ENCODE assay signal across 8 cellular contexts in the genomic region with DNA sequence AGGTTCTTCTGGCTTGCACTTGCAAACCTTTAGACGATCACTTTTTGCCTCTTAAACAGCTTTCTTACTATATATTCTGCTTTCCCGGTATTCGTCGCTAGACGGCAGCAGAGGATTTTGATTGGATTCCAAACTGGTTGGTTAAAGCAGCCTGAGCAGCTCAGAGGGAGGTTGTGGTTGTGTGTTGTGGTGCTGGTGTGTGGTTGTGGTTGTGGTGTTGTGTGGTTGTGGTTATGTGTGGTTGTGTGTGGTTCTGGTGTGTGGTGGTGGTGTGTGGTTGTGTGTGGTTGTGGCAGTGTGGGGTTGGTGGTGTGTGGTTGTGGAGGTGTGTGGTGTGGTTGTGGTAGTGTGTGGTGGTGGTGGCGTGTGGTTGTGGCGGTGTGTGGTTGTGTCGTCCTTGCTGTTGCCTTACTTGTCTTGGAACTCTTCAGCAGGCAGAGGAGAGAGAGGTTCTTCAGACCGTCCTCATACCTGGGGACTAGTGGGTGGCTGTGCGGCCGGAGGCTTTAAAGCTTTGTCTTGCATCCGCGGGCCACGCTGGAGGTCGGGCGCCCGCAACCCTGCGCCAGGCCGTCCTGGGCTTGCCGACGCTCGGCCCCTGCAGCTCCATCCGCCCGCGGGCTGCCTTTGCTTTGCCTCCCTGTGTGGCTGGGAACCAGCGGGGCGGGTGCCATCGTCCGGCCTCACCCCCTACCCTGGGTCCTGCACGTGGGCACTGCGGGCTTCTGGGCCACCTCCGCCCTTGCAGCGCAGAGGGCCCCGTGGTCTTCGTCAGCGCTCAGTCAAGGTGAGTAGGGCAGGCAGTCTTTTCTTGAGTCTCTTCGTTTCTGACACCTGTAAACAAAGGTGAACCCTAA.
DNase-seq lines count a peak whose midpoint lies in the region; ATAC-seq, FAIRE-seq and TF ChIP-seq lines count a peak whose summit lies in the region.

No MANE protein-coding gene starts in this region.

- TF ChIP-seq EP300 in H1 (IDR thresholded peaks at IDR 0.05; ENCODE audit: borderline replicate concordance in 1 of 2, low read depth in 2 of 2, low read length in 2 of 2) = no peak

- H2BK5ac ChIP-seq in H1 (ENCODE audit: low read depth, low read length) (peak overlapping the region; percentile 22; the same call in 1 of the 2 replicates), mesenchymal stem cell (ENCODE audit: low read depth, low read length, poor library complexity, severe bottlenecking) (no peak overlapping the region)

- H3K4me1 ChIP-seq in H1 (replicated peaks in 1 of 4; ENCODE audit: control insufficient read depth in 3 of 4, insufficient read depth in 4 of 4, low read length in 3 of 4) (no peaks in the 10 kb centered on the region), mesenchymal stem cell (ENCODE audit: control insufficient read depth, insufficient read depth, low read depth, low read length) (peaks cover 2% of the 10 kb centered on the region)

- CTCF ChIA-PET in H1 (lab: Charles Lee; ENCODE audit: partially characterized antibody) = interaction anchor here (0.6 to 4.9 kb wide), 56 partner anchors 8 to 981 kb away, joined by 3 to 64 read pairs (median 4); no protein-coding TSS in a partner anchor

- peak; percentile 95 for FAIRE-seq in H1 (lab: Jason Lieb, UNC)

- H4K91ac ChIP-seq in H1 (replicated peaks; ENCODE audit: insufficient read length, low read length) = peak overlapping the region; percentile 83
- H4K91ac ChIP-seq in mesenchymal stem cell (ENCODE audit: low read length) = no peak overlapping the region

- H2BK15ac ChIP-seq in H1 (ENCODE audit: low read length) = 0 out of 2 replicates have a peak overlapping the region, but pooled peaks have one; percentile 75
- no peak overlapping the region for H2BK15ac ChIP-seq in mesenchymal stem cell (ENCODE audit: low read depth, poor library complexity, severe bottlenecking)

- H4K5ac ChIP-seq in H1 (ENCODE audit: insufficient read length, low read depth, low read length) = no peak overlapping the region

- H3K9me3 ChIP-seq in H1 (ENCODE audit: insufficient read depth in 2 of 2, low read depth in 1 of 2, low read length in 1 of 2) (no peaks in the 10 kb centered on the region), mesenchymal stem cell (ENCODE audit: control insufficient read depth, low read length) (no peaks in the 10 kb centered on the region)

- POLR2A ChIA-PET in H1 (lab: Charles Lee; ENCODE audit: partially characterized antibody) = interaction anchor here (1.0 kb wide), 1 partner anchor 27 kb away, joined by 3 read pairs; no protein-coding TSS in a partner anchor

- no peak overlapping the region for H3K9ac ChIP-seq in H1 (replicated peaks in 1 of 4; ENCODE audit: extremely low read depth in 1 of 4, low read depth in 3 of 4, low read length in 3 of 4)
- peak overlapping the region; percentile 46 for H3K9ac ChIP-seq in mesenchymal stem cell (ENCODE audit: low read length)

- TF ChIP-seq POLR2A in H1 (IDR thresholded peaks at IDR 0.05; ENCODE audit: control extremely low read depth in 1 of 2, low read depth in 2 of 2, low read length in 2 of 2) = no peak

- H3K27ac ChIP-seq in H1 (ENCODE audit: low read depth, low read length) (no peak overlapping the region), mesenchymal stem cell (ENCODE audit: low read length, poor library complexity, severe bottlenecking) (no peak overlapping the region)

- H2AK5ac ChIP-seq in H1 (ENCODE audit: low read depth, low read length) = no peak overlapping the region
- H2AK5ac ChIP-seq in mesenchymal stem cell (ENCODE audit: low read length, severe bottlenecking) = no peak overlapping the region

- H3K36me3 ChIP-seq in H1 (ENCODE audit: control insufficient read depth in 2 of 4, insufficient read depth in 4 of 4, low read length in 3 of 4) (no peaks in the 10 kb centered on the region), mesenchymal stem cell (ENCODE audit: control insufficient read depth in 1 of 2, insufficient read depth in 2 of 2, low read depth in 1 of 2, low read length in 2 of 2) (peaks cover 0 to 4% of the 10 kb centered on the region in 2 experiments)

- H3K79me2 ChIP-seq in H1 (ENCODE audit: control insufficient read depth in 1 of 2, insufficient read depth in 2 of 2, low read length in 2 of 2) = no peaks in the 10 kb centered on the region

- H2BK20ac ChIP-seq in H1 (ENCODE audit: low read length) = peak overlapping the region; percentile 8; the same call in 1 of the 2 replicates

- 82% methylated on average over 35 of the region's 37 CpGs; no CpG with 5 or more reads in 1 of the 2 experiments for WGBS in H1 (ENCODE audit: extremely low coverage in 1 of 2, insufficient coverage in 1 of 2, insufficient read length in 1 of 2, insufficient replicate concordance in 2 of 2, low coverage in 1 of 2, low lambda C conversion rate in 2 of 2, missing lambda C conversion rate in 1 of 2), 2 experiments
- 83% methylated on average over 34 of the region's 37 CpGs for WGBS in mesenchymal stem cell

- H3K27me3 ChIP-seq in H1 (replicated peaks in 1 of 4; ENCODE audit: control insufficient read depth in 3 of 4, extremely low read depth in 1 of 4, insufficient read depth in 3 of 4, low read length in 3 of 4) (no peaks in the 10 kb centered on the region), mesenchymal stem cell (ENCODE audit: control insufficient read depth in 1 of 2, insufficient read depth in 1 of 2, low read length in 2 of 2) (peaks cover 0 to 8% of the 10 kb centered on the region in 2 experiments)

- H3K4ac ChIP-seq in H1 (replicated peaks; ENCODE audit: insufficient read length, low read depth, low read length) = peak overlapping the region; percentile 96
- H3K4ac ChIP-seq in mesenchymal stem cell (ENCODE audit: low read depth in 1 of 2, low read length in 2 of 2) = no peak overlapping the region

- H3K18ac ChIP-seq in H1 (ENCODE audit: extremely low read depth, low read length) = peak overlapping the region; percentile 25; the same call in 1 of the 2 replicates
- no peak overlapping the region for H3K18ac ChIP-seq in mesenchymal stem cell (ENCODE audit: low read depth in 1 of 2, low read length in 2 of 2)

- DNase-seq in SIG-M5 treated with dmso at 0.1 percent for 504 hours (lab: John Stamatoyannopoulos, UW; ENCODE audit: unreplicated experiment) (peak; percentile 54), SIG-M5 (lab: John Stamatoyannopoulos, UW) (no peak), LoVo (ENCODE audit: low spot score) (peak; percentile 68), SHP77 treated with DMSO at 0.1 percent for 48 hours (lab: John Stamatoyannopoulos, UW) (peak; percentile 12), H1 (ENCODE audit: low read depth in 1 of 2, low spot score in 2 of 2) (peak in 1 of 2 experiments; percentile 87), mesenchymal stem cell (peak; percentile 53)

- H3K23me2 ChIP-seq in H1 (ENCODE audit: low read depth, low read length) = peaks cover 3% of the 10 kb centered on the region; the same call in 1 of the 2 replicates

- H2BK12ac ChIP-seq in H1 (ENCODE audit: low read depth, low read length) (peak overlapping the region; percentile 82), mesenchymal stem cell (ENCODE audit: low read length in 2 of 2) (no peak overlapping the region)

- no peak overlapping the region for H3K23ac ChIP-seq in H1 (ENCODE audit: insufficient read length)
- H3K23ac ChIP-seq in mesenchymal stem cell (ENCODE audit: low read length in 2 of 2) = no peak overlapping the region

- peaks cover 0 to 2% of the 10 kb centered on the region in 2 experiments for H4K20me1 ChIP-seq in H1 (replicated peaks in 1 of 2; ENCODE audit: control insufficient read depth in 1 of 2, insufficient read depth in 2 of 2, low read length in 2 of 2)

- no peaks in the 10 kb centered on the region for H3K79me1 ChIP-seq in H1 (ENCODE audit: low read depth, low read length)
- H3K79me1 ChIP-seq in mesenchymal stem cell (replicated peaks; ENCODE audit: low read length, poor library complexity, severe bottlenecking) = no peaks in the 10 kb centered on the region

- H3K56ac ChIP-seq in H1 (replicated peaks; ENCODE audit: insufficient read length, low read depth, low read length) = peak overlapping the region; percentile 85

- H2AFZ ChIP-seq in H1 (ENCODE audit: low read length) (no peak overlapping the region), mesenchymal stem cell (ENCODE audit: low read depth, low read length) (no peak overlapping the region)

- no peak overlapping the region for H3K4me3 ChIP-seq in H1 (ENCODE audit: extremely low read depth in 1 of 4, insufficient read depth in 2 of 4, low read depth in 3 of 4, low read length in 4 of 4)
- peak overlapping the region in 1 of 2 experiments; percentile 26 for H3K4me3 ChIP-seq in mesenchymal stem cell (ENCODE audit: insufficient read depth in 1 of 2, low read depth in 1 of 2, low read length in 2 of 2)

- ATAC-seq in GM21447 (IDR thresholded peaks at IDR 0.05; ENCODE audit: unreplicated experiment) (no peak), GM19324 (IDR thresholded peaks at IDR 0.05; ENCODE audit: low FRiP score, unreplicated experiment) (no peak)

- no peak overlapping the region for H2BK120ac ChIP-seq in H1 (replicated peaks; ENCODE audit: low read depth, low read length)
- no peak overlapping the region for H2BK120ac ChIP-seq in mesenchymal stem cell (ENCODE audit: low read depth, low read length)

- no peak overlapping the region for H3K14ac ChIP-seq in H1 (ENCODE audit: insufficient read length)
- H3K14ac ChIP-seq in mesenchymal stem cell (ENCODE audit: low read length in 2 of 2) = no peak overlapping the region

- peak; percentile 11 to 87 (median 84) for TF ChIP-seq CTCF in H1 (IDR thresholded peaks at IDR 0.05; ENCODE audit: control extremely low read depth in 1 of 3, insufficient read depth in 1 of 3, low read depth in 1 of 3, low read length in 3 of 3)

- H4K8ac ChIP-seq in H1 (ENCODE audit: extremely low read depth, insufficient read depth, low read length) (peak overlapping the region; percentile 87), mesenchymal stem cell (ENCODE audit: low read length) (no peak overlapping the region)

- peak; percentile 92 to 96 for TF ChIP-seq RAD21 in H1 (IDR thresholded peaks at IDR 0.05 in 1 of 2, conservative IDR thresholded peaks at IDR 0.05 in 1 of 2; ENCODE audit: low read depth in 2 of 2, low read length in 2 of 2)

- H3K4me2 ChIP-seq in H1 (ENCODE audit: insufficient read depth in 1 of 2, low read depth in 2 of 2, low read length in 2 of 2) = no peak overlapping the region
- H3K4me2 ChIP-seq in mesenchymal stem cell (ENCODE audit: low read length, poor library complexity, severe bottlenecking) = no peak overlapping the region

TF ChIP-seq in H1, 55 proteins besides CTCF, POLR2A, EP300 and RAD21:
- no peak for TF ChIP-seq NRF1 (IDR thresholded peaks at IDR 0.05; ENCODE audit: low read depth, low read length)
- peak; percentile 79 for TF ChIP-seq HDAC6 (IDR thresholded peaks at IDR 0.05; ENCODE audit: low read depth, low read length)
- TF ChIP-seq TEAD4 (IDR thresholded peaks at IDR 0.05; ENCODE audit: low read depth, low read length) = 0 out of 2 replicates have a peak, but pooled peaks have one; percentile 39
